Comparison of ENCODE assay signal across 23 cellular contexts in genomic region chr14:57029620-57030253, GRCh38.
"Had no signal": no experiment of that assay in that cellular context is flagged by ENCODE, and none has a peak within 500 bp of the region (broad histone marks: within the 10 kb centered on the region; RNA-seq: fewer than 3 reads in every experiment).

No MANE protein-coding gene starts in this region.

- DNase-seq: activated CD4-positive, alpha-beta T cell treated with anti-CD3 and anti-CD28 coated beads, Interleukin-2, amount 50 U/mL, for 1 hour; activated CD8-positive, alpha-beta memory T cell treated with anti-CD3 and anti-CD28 coated beads, Interleukin-2, amount 50 U/mL, for 48 hours; activated effector memory CD4-positive, alpha-beta T cell treated with Interleukin-2 at 50 U/mL for 16 hours; activated naive CD4-positive, alpha-beta T cell treated with anti-CD3 and anti-CD28 coated beads, Interleukin-2, amount 10 ng/mL, durations not matched to agents 7 days and 5 days; activated T-cell treated with anti-CD3 and anti-CD28 coated beads, Interleukin-2, amount 50 U/mL, for 48 hours; aorta; brain microvascular endothelial cell; central memory CD4-positive, alpha-beta T cell; dorsolateral prefrontal cortex; foreskin fibroblast; left cardiac atrium; mesenchymal stem cell; naive thymus-derived CD4-positive, alpha-beta T cell; pancreas; right lobe of liver; stimulated activated CD4-positive, alpha-beta T cell treated with anti-CD3 and anti-CD28 coated beads, Interleukin-4, amount 100 ng/mL, for 4 hours; T-helper 9 cell; testis; upper lobe of right lung had no signal

- H3K4me1 ChIP-seq: pancreas, right lobe of liver, testis, upper lobe of right lung had no signal

- H3K9me3 ChIP-seq: pancreas, right lobe of liver, testis, upper lobe of right lung had no signal

- H3K36me3 ChIP-seq: brain microvascular endothelial cell, pancreas, right lobe of liver, upper lobe of right lung had no signal

- H3K27me3 ChIP-seq: brain microvascular endothelial cell, hepatocyte, pancreas, right lobe of liver, testis, upper lobe of right lung had no signal

- H3K4me3 ChIP-seq: dorsolateral prefrontal cortex, hepatocyte, pancreas, right lobe of liver, smooth muscle cell, testis, upper lobe of right lung had no signal

- FAIRE-seq: colon, pancreas had no signal

- H3K27ac ChIP-seq: brain microvascular endothelial cell, dorsolateral prefrontal cortex, epithelial cell of prostate, hepatocyte, pancreas, right lobe of liver, testis, upper lobe of right lung had no signal
